17 cellular contexts compared by ENCODE assay signal in the genomic region with DNA sequence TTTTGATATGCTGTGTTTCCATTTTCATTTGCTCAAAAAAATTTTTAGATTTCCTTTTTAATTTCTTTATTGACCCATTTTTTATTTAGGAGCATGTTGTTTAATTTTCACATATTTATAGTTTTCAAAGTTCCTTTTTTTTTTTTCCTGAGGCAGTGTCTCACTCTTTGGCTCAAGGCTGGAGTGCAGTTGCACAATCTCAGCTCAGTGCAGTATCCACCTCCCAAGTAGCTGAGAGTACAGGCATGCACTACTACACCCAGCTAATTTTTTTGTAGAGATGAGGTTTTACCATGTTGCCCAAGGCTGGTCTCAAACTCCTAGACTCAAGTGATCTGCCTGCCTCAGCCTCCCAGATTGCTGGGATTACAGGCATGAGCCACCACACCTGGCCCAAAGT. TPM values are rescaled to one million over a fixed set of nuclear protein-coding genes. Genes with fewer than 3 reads are reported as not detected.
DNase-seq lines count a peak whose midpoint lies in the region; ATAC-seq and TF ChIP-seq lines count a peak whose summit lies in the region.
"Had no signal": no experiment of that assay in that cellular context is flagged by ENCODE, and none has a peak within 500 bp of the region (broad histone marks: within the 10 kb centered on the region; RNA-seq: fewer than 3 reads in every experiment).

No MANE protein-coding gene starts in this region.

- no peak for TF ChIP-seq CTCF in fibroblast of mammary gland (conservative IDR thresholded peaks at IDR 0.05; ENCODE audit: control insufficient read depth, insufficient read depth, low read depth, low read length)
- TF ChIP-seq CTCF in omental fat pad (IDR thresholded peaks at IDR 0.05), result no peak

- peaks cover 11% of the 10 kb centered on the region for H3K4me1 Mint-ChIP-seq in activated T-helper 17 cell treated with anti-CD3 and anti-CD28 coated beads, Interleukin-2, amount 50 U/mL, for 72 hours

- CTCF ChIA-PET in HEK293T (lab: Yijun Ruan, JAX), result no interaction called here

- H3K4me3 Mint-ChIP-seq in activated T-helper 17 cell treated with anti-CD3 and anti-CD28 coated beads, Interleukin-2, amount 50 U/mL, for 72 hours, result no peak overlapping the region
- H3K4me3 Mint-ChIP-seq: activated CD8-positive, alpha-beta T cell treated with anti-CD3 and anti-CD28 coated beads for 36 hours; activated naive CD8-positive, alpha-beta T cell treated with anti-CD3 and anti-CD28 coated beads for 36 hours; CD4-positive, alpha-beta T cell; naive thymus-derived CD8-positive, alpha-beta T cell; T-helper 2 cell treated with Interferon-gamma antibody and Interleukin-4, amounts not matched to agents 5 μg/mL and 100 μg/mL, for 36 hours had no signal

- POLR2A ChIA-PET in HEK293T (lab: Yijun Ruan, JAX), result no interaction called here

- no peaks in the 10 kb centered on the region for H3K9me3 Mint-ChIP-seq in activated T-helper 17 cell treated with anti-CD3 and anti-CD28 coated beads, Interleukin-2, amount 50 U/mL, for 72 hours

- no peaks in the 10 kb centered on the region for H3K27me3 Mint-ChIP-seq in activated T-helper 17 cell treated with anti-CD3 and anti-CD28 coated beads, Interleukin-2, amount 50 U/mL, for 72 hours
- H3K27me3 Mint-ChIP-seq: activated CD8-positive, alpha-beta T cell treated with anti-CD3 and anti-CD28 coated beads for 36 hours; activated naive CD8-positive, alpha-beta T cell treated with anti-CD3 and anti-CD28 coated beads for 36 hours; CD4-positive, alpha-beta T cell; naive thymus-derived CD8-positive, alpha-beta T cell had no signal

- peaks cover 37% of the 10 kb centered on the region for H3K36me3 Mint-ChIP-seq in activated T-helper 17 cell treated with anti-CD3 and anti-CD28 coated beads, Interleukin-2, amount 50 U/mL, for 72 hours (ENCODE audit: low read depth)

- ATAC-seq in omental fat pad (ENCODE audit: low FRiP score), result peak; percentile 84
- ATAC-seq in activated T-helper 17 cell treated with anti-CD3 and anti-CD28 coated beads, Interleukin-2, amount 50 U/mL, for 72 hours (replicated peaks), result no peak
- ATAC-seq: activated CD8-positive, alpha-beta T cell treated with anti-CD3 and anti-CD28 coated beads for 36 hours; naive thymus-derived CD8-positive, alpha-beta T cell had no signal

- no peak overlapping the region for H3K4me3 ChIP-seq in fibroblast of mammary gland (ENCODE audit: control insufficient read depth, low read depth, low read length)

- peak; percentile 48 to 55 for DNase-seq in AML-193 (lab: John Stamatoyannopoulos, UW)
- DNase-seq in NOMO-1 treated with DMSO at 0.1 percent for 48 hours (lab: John Stamatoyannopoulos, UW; ENCODE audit: unreplicated experiment), result peak; percentile 30
- DNase-seq in fibroblast of mammary gland (ENCODE audit: low read depth), result peak; percentile 83
- no peak for DNase-seq in omental fat pad (ENCODE audit: low spot score)
- no peak for DNase-seq in HEK293T (ENCODE audit: extremely low spot score)
- DNase-seq in activated CD8-positive, alpha-beta memory T cell treated with anti-CD3 and anti-CD28 coated beads, Interleukin-2, amount 50 U/mL, for 4 hours, result no peak
- DNase-seq in activated gamma-delta T cell treated with Interleukin-2 at 50 U/mL for 16 hours, result no peak
- DNase-seq: activated CD8-positive, alpha-beta T cell treated with anti-CD3 and anti-CD28 coated beads for 36 hours; activated naive CD8-positive, alpha-beta T cell treated with anti-CD3 and anti-CD28 coated beads for 36 hours; CD4-positive, alpha-beta T cell; effector memory CD4-positive, alpha-beta T cell; naive thymus-derived CD8-positive, alpha-beta T cell; NCI-H187 treated with DMSO at 0.1 percent for 48 hours; NK-92 treated with Interleukin-12 subunit alpha and Interleukin-12 subunit beta, amount 100 ng/mL, for 24 hours; stimulated activated CD4-positive, alpha-beta T cell treated with anti-CD3 and anti-CD28 coated beads, Interleukin-12 subunit alpha, Interleukin-12 subunit beta, amount 100 ng/mL, for 4 hours had no signal

- no peak overlapping the region for H3K27ac Mint-ChIP-seq in activated T-helper 17 cell treated with anti-CD3 and anti-CD28 coated beads, Interleukin-2, amount 50 U/mL, for 72 hours
- H3K27ac Mint-ChIP-seq: activated CD8-positive, alpha-beta T cell treated with anti-CD3 and anti-CD28 coated beads for 36 hours; activated naive CD8-positive, alpha-beta T cell treated with anti-CD3 and anti-CD28 coated beads for 36 hours; T-helper 2 cell treated with Interferon-gamma antibody and Interleukin-4, amounts not matched to agents 5 μg/mL and 100 μg/mL, for 36 hours had no signal

TF ChIP-seq in HEK293T, 16 proteins besides CTCF, POLR2A, EP300 and RAD21:
- TF ChIP-seq FOXA1 (IDR thresholded peaks at IDR 0.05) (no peak), ARNT (IDR thresholded peaks at IDR 0.05) (no peak), ZNF384 (IDR thresholded peaks at IDR 0.05) (no peak), ELF4 (IDR thresholded peaks at IDR 0.05) (no peak), TARDBP (IDR thresholded peaks at IDR 0.05) (no peak), BHLHE40 (IDR thresholded peaks at IDR 0.05; ENCODE audit: borderline replicate concordance) (no peak), FOXK2 (IDR thresholded peaks at IDR 0.05) (no peak)
- TF ChIP-seq, protein P1, sequence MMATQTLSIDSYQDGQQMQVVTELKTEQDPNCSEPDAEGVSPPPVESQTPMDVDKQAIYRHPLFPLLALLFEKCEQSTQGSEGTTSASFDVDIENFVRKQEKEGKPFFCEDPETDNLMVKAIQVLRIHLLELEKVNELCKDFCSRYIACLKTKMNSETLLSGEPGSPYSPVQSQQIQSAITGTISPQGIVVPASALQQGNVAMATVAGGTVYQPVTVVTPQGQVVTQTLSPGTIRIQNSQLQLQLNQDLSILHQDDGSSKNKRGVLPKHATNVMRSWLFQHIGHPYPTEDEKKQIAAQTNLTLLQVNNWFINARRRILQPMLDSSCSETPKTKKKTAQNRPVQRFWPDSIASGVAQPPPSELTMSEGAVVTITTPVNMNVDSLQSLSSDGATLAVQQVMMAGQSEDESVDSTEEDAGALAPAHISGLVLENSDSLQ (IDR thresholded peaks at IDR 0.05), result no peak
TF ChIP-seq in HEK293T: peak in this region for 0.

RNA-seq across cellular contexts. Expression of a gene that starts 36.2 kb away (rescaled TPM):
- 10 to 100 TPM; 26.0 to 53.1 (median 30.2) TPM for total RNA-seq in omental fat pad
- total RNA-seq in activated T-helper 17 cell treated with anti-CD3 and anti-CD28 coated beads, Interleukin-2, amount 50 U/mL, for 72 hours, result 1 to 10 TPM; 1.8 to 2.0 TPM

Comparison
In these comparisons a context has a peak if more than half of its experiments do, and no peak if none do; other contexts are left out.
1. DNase-seq: peak in AML-193 (2 of 2), NOMO-1 treated with DMSO at 0.1 percent for 48 hours (single experiment) and fibroblast of mammary gland (single experiment); none in omental fat pad (single experiment), HEK293T (single experiment), activated CD8-positive, alpha-beta memory T cell treated with anti-CD3 and anti-CD28 coated beads, Interleukin-2, amount 50 U/mL, for 4 hours (single experiment) and activated gamma-delta T cell treated with Interleukin-2 at 50 U/mL for 16 hours (single experiment).
2. RNA of a gene that starts 36.2 kb away (total RNA-seq): 26.0 to 53.1 TPM in omental fat pad; 1.8 to 2.0 TPM in activated T-helper 17 cell treated with anti-CD3 and anti-CD28 coated beads, Interleukin-2, amount 50 U/mL, for 72 hours; every median in the first group is over 4 times any median in the second.